Comparison of ENCODE assay signal across 8 cellular contexts in genomic region chr19:495440-496332, GRCh38.
A peak's percentile ranks its signal among the peaks of the same experiment; 100 is the strongest.
DNase-seq lines count a peak whose midpoint lies in the region; ATAC-seq lines count a peak whose summit lies in the region.

No MANE protein-coding gene starts in this region.

- no peaks in the 10 kb centered on the region for H3K36me3 Mint-ChIP-seq in activated naive CD8-positive, alpha-beta T cell

- no peak overlapping the region for H3K27ac Mint-ChIP-seq in activated naive CD8-positive, alpha-beta T cell
- H3K27ac Mint-ChIP-seq in stimulated activated naive CD8-positive, alpha-beta T cell treated with anti-CD3 and anti-CD28 coated beads, Interleukin-15, amount 100 ng/mL, for 72 hours = no peak overlapping the region

- no peaks in the 10 kb centered on the region for H3K9me3 Mint-ChIP-seq in activated naive CD8-positive, alpha-beta T cell (ENCODE audit: low read depth)
- no peaks in the 10 kb centered on the region for H3K9me3 Mint-ChIP-seq in stimulated activated naive CD8-positive, alpha-beta T cell treated with anti-CD3 and anti-CD28 coated beads, Interleukin-15, amount 100 ng/mL, for 72 hours

- peak; percentile 35 for ATAC-seq in stimulated activated naive CD8-positive, alpha-beta T cell treated with anti-CD3 and anti-CD28 coated beads, Interleukin-15, amount 100 ng/mL, for 72 hours
- no peak for ATAC-seq in HG03097 (IDR thresholded peaks at IDR 0.05; ENCODE audit: low FRiP score, unreplicated experiment)

- peak overlapping the region; percentile 27 for H3K4me3 Mint-ChIP-seq in activated naive CD8-positive, alpha-beta T cell
- peak overlapping the region in 1 of 2 donors; percentile 45 for H3K4me3 Mint-ChIP-seq in stimulated activated naive CD8-positive, alpha-beta T cell treated with anti-CD3 and anti-CD28 coated beads, Interleukin-15, amount 100 ng/mL, for 72 hours

- DNase-seq in NCI-H1417 (lab: John Stamatoyannopoulos, UW) (peak in 2 of 3 experiments; percentile 46 to 58), NCI-H1417 treated with DMSO at 0.1 percent for 48 hours (lab: John Stamatoyannopoulos, UW) (no peak), NCI-H526 (lab: John Stamatoyannopoulos, UW) (peak; percentile 70 to 75), iPS-NIHi7 (ENCODE audit: extremely low spot score) (peak; percentile 68), GM19238 (ENCODE audit: insufficient read length, low spot score) (no peak)
- peak; percentile 72 to 77 for DNase-seq in stimulated activated naive CD8-positive, alpha-beta T cell treated with anti-CD3 and anti-CD28 coated beads, Interleukin-15, amount 100 ng/mL, for 72 hours

- peaks cover 5% of the 10 kb centered on the region for H3K27me3 Mint-ChIP-seq in activated naive CD8-positive, alpha-beta T cell
- peaks cover 42% of the 10 kb centered on the region for H3K27me3 Mint-ChIP-seq in stimulated activated naive CD8-positive, alpha-beta T cell treated with anti-CD3 and anti-CD28 coated beads, Interleukin-15, amount 100 ng/mL, for 72 hours

- H3K4me1 Mint-ChIP-seq in activated naive CD8-positive, alpha-beta T cell (ENCODE audit: low read depth) = peaks cover 9% of the 10 kb centered on the region
- peaks cover 25% of the 10 kb centered on the region for H3K4me1 Mint-ChIP-seq in stimulated activated naive CD8-positive, alpha-beta T cell treated with anti-CD3 and anti-CD28 coated beads, Interleukin-15, amount 100 ng/mL, for 72 hours

Comparison
In these comparisons a context has a peak if more than half of its experiments do, and no peak if none do; other contexts are left out.
1. DNase-seq: peak in NCI-H1417 (2 of 3), NCI-H526 (2 of 2), iPS-NIHi7 (single experiment) and stimulated activated naive CD8-positive, alpha-beta T cell treated with anti-CD3 and anti-CD28 coated beads, Interleukin-15, amount 100 ng/mL, for 72 hours (2 of 2); none in NCI-H1417 treated with DMSO at 0.1 percent for 48 hours (single experiment) and GM19238 (single experiment).